Comparison of ENCODE assay signal across 11 cellular contexts in the genomic region with DNA sequence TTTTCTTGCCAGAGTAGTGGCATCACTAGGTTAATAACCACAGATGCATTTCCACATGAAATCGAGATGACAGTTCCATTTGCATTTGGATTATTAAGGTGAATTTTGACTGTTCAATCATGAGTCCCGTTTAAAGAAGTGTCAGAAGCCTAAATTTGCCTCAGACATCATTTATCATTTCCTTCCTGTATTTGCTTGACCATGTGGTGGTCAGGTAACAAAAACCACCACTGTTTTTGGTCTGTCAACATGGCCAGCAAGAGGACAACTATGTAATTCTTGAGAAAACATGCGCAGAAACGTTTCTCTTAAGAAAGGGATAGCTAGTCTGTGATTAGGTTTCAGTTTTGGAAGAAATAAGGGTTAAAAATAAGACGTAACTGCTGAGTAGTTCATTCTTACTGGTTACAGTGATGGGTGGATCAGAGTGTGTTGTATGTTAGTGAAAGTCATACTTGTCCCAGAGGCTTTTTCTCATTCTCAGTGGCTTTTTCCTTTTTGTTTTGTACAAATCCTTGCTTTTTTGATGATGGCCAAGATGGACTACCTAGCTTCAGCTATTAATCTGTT.
DNase-seq lines count a peak whose midpoint lies in the region; ATAC-seq and TF ChIP-seq lines count a peak whose summit lies in the region.
"Had no signal": no experiment of that assay in that cellular context is flagged by ENCODE, and none has a peak within 500 bp of the region (broad histone marks: within the 10 kb centered on the region; RNA-seq: fewer than 3 reads in every experiment).

No MANE protein-coding gene starts in this region.

- no peak overlapping the region for H3K9ac ChIP-seq in subcutaneous abdominal adipose tissue (ENCODE audit: low read length in 5 of 5)

- H3K9me3 ChIP-seq in RWPE2 (ENCODE audit: severe bottlenecking) (no peaks in the 10 kb centered on the region), subcutaneous abdominal adipose tissue (ENCODE audit: control insufficient read depth in 5 of 5, low read length in 5 of 5) (no peaks in the 10 kb centered on the region)

- TF ChIP-seq CTCF in RWPE2 (IDR thresholded peaks at IDR 0.05; ENCODE audit: poor library complexity, severe bottlenecking) (no peak), glutamatergic neuron (IDR thresholded peaks at IDR 0.05; ENCODE audit: partially characterized antibody, unreplicated experiment) (no peak)

- H3K27ac ChIP-seq in RWPE2 (ENCODE audit: poor library complexity, severe bottlenecking) (peak overlapping the region; percentile 24), subcutaneous abdominal adipose tissue (ENCODE audit: low read depth, low read length) (peak overlapping the region; percentile 84)

- H3K4me3 Mint-ChIP-seq in activated T-cell treated with anti-CD3 and anti-CD28 coated beads, Interleukin-2, amount 50 U/mL, for 24 hours = peak overlapping the region; percentile 78
- peak overlapping the region; percentile 35 for H3K4me3 Mint-ChIP-seq in glutamatergic neuron (ENCODE audit: unreplicated experiment)

- no peak for DNase-seq in activated T-cell treated with anti-CD3 and anti-CD28 coated beads, Interleukin-2, amount 50 U/mL, for 24 hours
- DNase-seq in activated T-cell treated with anti-CD3 and anti-CD28 coated beads for 4 hours (no peak), RWPE2 (ENCODE audit: low spot score) (no peak), glutamatergic neuron (no peak), NCI-H345 treated with DMSO at 0.1 percent for 48 hours (lab: John Stamatoyannopoulos, UW; ENCODE audit: unreplicated experiment) (no peak), UCSD-AML1 (lab: John Stamatoyannopoulos, UW; ENCODE audit: unreplicated experiment) (no peak), activated gamma-delta T cell (lab: John Stamatoyannopoulos, UW) (no peak)
- DNase-seq: GF-D8; NCI-H526 treated with DMSO at 0.1 percent for 48 hours; stimulated activated naive CD4-positive, alpha-beta T cell treated with Interleukin-2 at 50 U/mL for 16 hours had no signal

- H3K4me1 ChIP-seq in RWPE2 (ENCODE audit: insufficient read depth, poor library complexity, severe bottlenecking) (peaks cover 38% of the 10 kb centered on the region), subcutaneous abdominal adipose tissue (ENCODE audit: control insufficient read depth in 5 of 5, insufficient read depth in 5 of 5, low read length in 5 of 5) (peaks cover 9 to 73% (median 59%) of the 10 kb centered on the region in 5 donors)

- H3K4me3 ChIP-seq in RWPE2 (ENCODE audit: severe bottlenecking) (no peak overlapping the region), subcutaneous abdominal adipose tissue (ENCODE audit: low read depth in 1 of 5, low read length in 5 of 5) (peak overlapping the region in 4 of 5 donors; percentile 43 to 74 (median 67))

- peaks cover 48% of the 10 kb centered on the region for H3K36me3 ChIP-seq in RWPE2 (ENCODE audit: low read depth)
- peaks cover 0 to 13% (median 0%) of the 10 kb centered on the region in 5 donors for H3K36me3 ChIP-seq in subcutaneous abdominal adipose tissue (ENCODE audit: control insufficient read depth in 5 of 5, insufficient read depth in 5 of 5, low read length in 5 of 5)

- no peaks in the 10 kb centered on the region for H3K9me3 Mint-ChIP-seq in activated T-cell treated with anti-CD3 and anti-CD28 coated beads, Interleukin-2, amount 50 U/mL, for 24 hours
- H3K9me3 Mint-ChIP-seq in glutamatergic neuron (ENCODE audit: unreplicated experiment) = peaks cover 16% of the 10 kb centered on the region

- ATAC-seq in RWPE2 (ENCODE audit: low read depth) = no peak

- peaks cover 89% of the 10 kb centered on the region for H3K4me1 Mint-ChIP-seq in activated T-cell treated with anti-CD3 and anti-CD28 coated beads, Interleukin-2, amount 50 U/mL, for 24 hours (ENCODE audit: low read depth)
- H3K4me1 Mint-ChIP-seq in glutamatergic neuron (ENCODE audit: low read depth, unreplicated experiment) = peaks cover 77% of the 10 kb centered on the region

- peak overlapping the region; percentile 93 for H3K27ac Mint-ChIP-seq in activated T-cell treated with anti-CD3 and anti-CD28 coated beads, Interleukin-2, amount 50 U/mL, for 24 hours
- peak overlapping the region; percentile 40 for H3K27ac Mint-ChIP-seq in glutamatergic neuron (ENCODE audit: unreplicated experiment)

- H3K27me3 ChIP-seq in RWPE2 (ENCODE audit: insufficient read depth, poor library complexity, severe bottlenecking) = no peaks in the 10 kb centered on the region
- H3K27me3 ChIP-seq in subcutaneous abdominal adipose tissue (ENCODE audit: control insufficient read depth in 5 of 5, insufficient read depth in 4 of 5, low read length in 5 of 5) = no peaks in the 10 kb centered on the region

- peaks cover 88% of the 10 kb centered on the region for H3K36me3 Mint-ChIP-seq in activated T-cell treated with anti-CD3 and anti-CD28 coated beads, Interleukin-2, amount 50 U/mL, for 24 hours (ENCODE audit: low read depth)
- H3K36me3 Mint-ChIP-seq in glutamatergic neuron (ENCODE audit: unreplicated experiment) = no peaks in the 10 kb centered on the region

- H3K27me3 Mint-ChIP-seq in activated T-cell treated with anti-CD3 and anti-CD28 coated beads, Interleukin-2, amount 50 U/mL, for 24 hours = no peaks in the 10 kb centered on the region
- H3K27me3 Mint-ChIP-seq in glutamatergic neuron (ENCODE audit: unreplicated experiment) = peaks cover 16% of the 10 kb centered on the region
